In genomic region chr11:62575837-62576236, GRCh38 we compare ENCODE assay signal across 10 cellular contexts. TPM values are rescaled to one million over a fixed set of nuclear protein-coding genes. Genes with fewer than 3 reads are reported as not detected.
A peak's percentile ranks its signal among the peaks of the same experiment; 100 is the strongest.
DNase-seq lines count a peak whose midpoint lies in the region; ATAC-seq and TF ChIP-seq lines count a peak whose summit lies in the region.
"Had no signal": no experiment of that assay in that cellular context is flagged by ENCODE, and none has a peak within 500 bp of the region (broad histone marks: within the 10 kb centered on the region; RNA-seq: fewer than 3 reads in every experiment).

No MANE protein-coding gene starts in this region.

- TF ChIP-seq CTCF in H9 (conservative IDR thresholded peaks at IDR 0.05), result no peak
- TF ChIP-seq CTCF in activated CD8-positive, alpha-beta T cell treated with anti-CD3 and anti-CD28 coated beads for 36 hours (IDR thresholded peaks at IDR 0.05), result no peak
- TF ChIP-seq CTCF in right atrium auricular region (IDR thresholded peaks at IDR 0.05), result no peak
- no peak for TF ChIP-seq CTCF in spleen (IDR thresholded peaks at IDR 0.05 in 8 of 11, conservative IDR thresholded peaks at IDR 0.05 in 3 of 11)

- H3K27me3 Mint-ChIP-seq in H9 (ENCODE audit: low read depth), result no peaks in the 10 kb centered on the region
- no peaks in the 10 kb centered on the region for H3K27me3 Mint-ChIP-seq in activated CD8-positive, alpha-beta T cell treated with anti-CD3 and anti-CD28 coated beads for 36 hours

- H3K4me3 ChIP-seq in right atrium auricular region, result peak overlapping the region in 1 of 2 donors; percentile 85
- H3K4me3 ChIP-seq in spleen, result peak overlapping the region in 3 of 8 donors; percentile 76 to 90 (median 78)

- peaks cover 8% of the 10 kb centered on the region for H3K79me1 ChIP-seq in H9 (ENCODE audit: insufficient read depth, low read depth, low read length, poor library complexity, severe bottlenecking)

- peak overlapping the region in 1 of 3 experiments; percentile 2; a peak in 2 of 7 replicates for H3K27ac Mint-ChIP-seq in H9
- H3K27ac Mint-ChIP-seq in activated CD8-positive, alpha-beta T cell treated with anti-CD3 and anti-CD28 coated beads for 36 hours, result peak overlapping the region; percentile 12

- WGBS in H9 (ENCODE audit: extremely low coverage, insufficient read length, low lambda C conversion rate), result no CpG with 5 or more reads among the region's 14 CpGs
- 84 to 94% (median 89%) methylated on average over 10 to 14 of the region's 14 CpGs for WGBS in spleen, 5 donors

- no peak overlapping the region for H4K91ac ChIP-seq in H9 (ENCODE audit: insufficient read length, low read depth, low read length)

- H3K23me2 ChIP-seq in H9 (ENCODE audit: insufficient read length, low read depth, low read length, poor library complexity, severe bottlenecking), result peaks cover 13% of the 10 kb centered on the region

- peaks cover 31 to 36% of the 10 kb centered on the region in 2 experiments for H3K4me1 Mint-ChIP-seq in H9
- H3K4me1 Mint-ChIP-seq in activated CD8-positive, alpha-beta T cell treated with anti-CD3 and anti-CD28 coated beads for 36 hours (ENCODE audit: low read depth), result peaks cover 32% of the 10 kb centered on the region

- no peak overlapping the region for H3K14ac ChIP-seq in H9 (ENCODE audit: insufficient read depth, low read length)

- no peak overlapping the region for H2BK15ac ChIP-seq in H9 (ENCODE audit: low read depth, low read length)

- H3K4ac ChIP-seq in H9 (ENCODE audit: low read depth, low read length), result no peak overlapping the region

- no peak overlapping the region for H4K8ac ChIP-seq in H9 (replicated peaks; ENCODE audit: insufficient read length, low read depth, low read length)

- no peak overlapping the region for H2AFZ ChIP-seq in H9 (ENCODE audit: low read length)

- H3K18ac ChIP-seq in H9 (ENCODE audit: insufficient read length, low read depth, low read length), result no peak overlapping the region

- intact Hi-C loops in activated CD8-positive, alpha-beta T cell treated with anti-CD3 and anti-CD28 coated beads for 36 hours (cut with micrococcal nuclease), result no loop called here
- intact Hi-C loops in spleen (cut with DNase I; ENCODE audit: low total_unique reads), result no loop called here

- no peaks in the 10 kb centered on the region for H3K9me3 ChIP-seq in H9 (ENCODE audit: control insufficient read depth, low read depth, low read length)
- no peaks in the 10 kb centered on the region for H3K9me3 ChIP-seq in right atrium auricular region
- H3K9me3 ChIP-seq in spleen, result no peaks in the 10 kb centered on the region
- H3K9me3 ChIP-seq: Peyer's patch had no signal

- CTCF ChIA-PET in activated CD8-positive, alpha-beta T cell treated with anti-CD3 and anti-CD28 coated beads for 36 hours (lab: Charles Lee), result interaction anchor here (1.0 to 4.0 kb wide), 2 partner anchors 15 to 19 kb away, joined by 3 to 14 read pairs; no protein-coding TSS in a partner anchor

- no peaks in the 10 kb centered on the region for H4K20me1 ChIP-seq in H9 (ENCODE audit: control insufficient read depth, insufficient read depth, insufficient read length)

- no peak overlapping the region for H4K5ac ChIP-seq in H9 (ENCODE audit: insufficient read length, low read depth, low read length)

- no peaks in the 10 kb centered on the region for H3K9me3 Mint-ChIP-seq in H9
- no peaks in the 10 kb centered on the region for H3K9me3 Mint-ChIP-seq in activated CD8-positive, alpha-beta T cell treated with anti-CD3 and anti-CD28 coated beads for 36 hours

- H3K36me3 Mint-ChIP-seq in H9 (ENCODE audit: insufficient read depth in 1 of 3, low read depth in 3 of 3), result peaks cover 32 to 63% (median 56%) of the 10 kb centered on the region in 3 experiments
- peaks cover 51% of the 10 kb centered on the region for H3K36me3 Mint-ChIP-seq in activated CD8-positive, alpha-beta T cell treated with anti-CD3 and anti-CD28 coated beads for 36 hours (ENCODE audit: low read depth)

- H3K4me1 ChIP-seq in H9 (ENCODE audit: insufficient read depth, low read length) (no peaks in the 10 kb centered on the region), right atrium auricular region (peaks cover 0 to 36% of the 10 kb centered on the region in 2 donors), spleen (peaks cover 29 to 69% (median 48%) of the 10 kb centered on the region in 6 donors)

- peaks cover 12% of the 10 kb centered on the region; the same call in 1 of the 2 replicates for H3K79me2 ChIP-seq in H9 (ENCODE audit: insufficient read depth, low read length)

- DNase-seq in H9 (no peak), right atrium auricular region (ENCODE audit: low spot score) (no peak), spleen (peak; percentile 76), epidermal melanocyte (ENCODE audit: insufficient read length, low spot score) (no peak), DMS53 treated with DMSO at 0.1 percent for 48 hours (lab: John Stamatoyannopoulos, UW; ENCODE audit: unreplicated experiment) (no peak), NCI-H2227 (lab: John Stamatoyannopoulos, UW; ENCODE audit: unreplicated experiment) (no peak)
- DNase-seq in activated CD8-positive, alpha-beta T cell treated with anti-CD3 and anti-CD28 coated beads for 36 hours, result no peak
- DNase-seq: NCI-H1048 had no signal

- H2AK5ac ChIP-seq in H9 (ENCODE audit: insufficient read length, low read length), result no peak overlapping the region

- no peak for TF ChIP-seq POLR2A in spleen (IDR thresholded peaks at IDR 0.05)

- peak overlapping the region; percentile 72 to 99; a peak in 3 of 5 replicates for H3K4me3 Mint-ChIP-seq in H9
- peak overlapping the region; percentile 96 for H3K4me3 Mint-ChIP-seq in activated CD8-positive, alpha-beta T cell treated with anti-CD3 and anti-CD28 coated beads for 36 hours

- H3K9ac ChIP-seq in H9 (ENCODE audit: extremely low read depth, insufficient read length, low read length), result no peak overlapping the region

- POLR2A ChIA-PET in activated CD8-positive, alpha-beta T cell treated with anti-CD3 and anti-CD28 coated beads for 36 hours (lab: Charles Lee), result interaction anchor here (0.8 to 3.0 kb wide), 7 partner anchors 9 to 133 kb away, joined by 3 to 32 read pairs (median 14); partner anchors contain the start of genes C11orf98, CSKMT and TUT1

- no peak overlapping the region for H3T11ph ChIP-seq in H9 (ENCODE audit: low read length)

- H3K27me3 ChIP-seq in H9 (ENCODE audit: insufficient read depth, low read length) (no peaks in the 10 kb centered on the region), right atrium auricular region (no peaks in the 10 kb centered on the region), spleen (replicated peaks in 1 of 7) (no peaks in the 10 kb centered on the region)
- H3K27me3 ChIP-seq: Peyer's patch had no signal

- H3K23ac ChIP-seq in H9 (ENCODE audit: insufficient read length, low read depth, low read length), result no peak overlapping the region

- H3K4me2 ChIP-seq in H9 (ENCODE audit: insufficient read depth, insufficient read length, low read length), result no peak overlapping the region

- no peak overlapping the region for H2BK12ac ChIP-seq in H9 (ENCODE audit: insufficient read length, low read depth, low read length)

- no peak overlapping the region for H2BK5ac ChIP-seq in H9 (ENCODE audit: insufficient read length, low read length)

- H3K27ac ChIP-seq in H9 (ENCODE audit: insufficient read length, low read depth, low read length), result no peak overlapping the region
- H3K27ac ChIP-seq in right atrium auricular region, result peak overlapping the region; percentile 91 to 96
- peak overlapping the region; percentile 69 to 94 (median 89) for H3K27ac ChIP-seq in spleen

- H3K36me3 ChIP-seq in right atrium auricular region (peaks cover 46% of the 10 kb centered on the region), spleen (peaks cover 0 to 75% (median 53%) of the 10 kb centered on the region in 6 donors)

- ATAC-seq in activated CD8-positive, alpha-beta T cell treated with anti-CD3 and anti-CD28 coated beads for 36 hours, result no peak
- no peak for ATAC-seq in GM19035 (IDR thresholded peaks at IDR 0.05; ENCODE audit: unreplicated experiment)

- no peak overlapping the region for H2BK20ac ChIP-seq in H9 (ENCODE audit: low read depth, low read length, poor library complexity, severe bottlenecking)

- H2BK120ac ChIP-seq in H9 (ENCODE audit: low read depth, low read length, poor library complexity, severe bottlenecking), result no peak overlapping the region

- H3K56ac ChIP-seq in H9 (ENCODE audit: insufficient read length, low read depth, low read length), result no peak overlapping the region

RNA-seq across cellular contexts. Expression of gene EEF1G, which starts 2.1 kb away (rescaled TPM):
- total RNA-seq in H9 (2021) (1,790 and 1,800 TPM in 2 replicates), right atrium auricular region (1,000 to 10,000 TPM in 1 of 2 donors, 100 to 1,000 TPM in 1; 707 to 1,175 TPM), spleen (1,000 to 10,000 TPM in 6 of 7 donors, 100 to 1,000 TPM in 1; 989 to 1,475 (median 1,270) TPM)
- total RNA-seq in activated CD8-positive, alpha-beta T cell treated with anti-CD3 and anti-CD28 coated beads for 36 hours, result 1,000 to 10,000 TPM; 1,925 to 1,979 TPM
- 1,000 to 10,000 TPM; 2,364 to 2,501 (median 2,474) TPM for polyA plus RNA-seq in spleen

RNA-seq across cellular contexts. Expression of gene TUT1, which starts 15.5 kb away (rescaled TPM):
- total RNA-seq in H9 (2021) (20.7 and 24.9 TPM in 2 replicates), right atrium auricular region (1 to 10 TPM; 5.4 to 5.7 TPM), spleen (10 to 100 TPM; 14.4 to 30.9 (median 20.1) TPM)
- 10 to 100 TPM; 34.4 to 38.0 TPM for total RNA-seq in activated CD8-positive, alpha-beta T cell treated with anti-CD3 and anti-CD28 coated beads for 36 hours
- polyA plus RNA-seq in spleen, result 10 to 100 TPM; 14.5 to 24.1 (median 16.1) TPM

RNA-seq across cellular contexts. Expression of gene MTA2, which starts 25.8 kb away (rescaled TPM):
- total RNA-seq in H9 (2021), result 143 and 149 TPM in 2 replicates
- 100 to 1,000 TPM; 159 to 164 TPM for total RNA-seq in activated CD8-positive, alpha-beta T cell treated with anti-CD3 and anti-CD28 coated beads for 36 hours
- total RNA-seq in right atrium auricular region, result 10 to 100 TPM; 30.0 to 40.5 TPM
- total RNA-seq in spleen, result 100 to 1,000 TPM; 102 to 154 (median 114) TPM
- 10 to 100 TPM; 55.3 to 94.6 (median 58.5) TPM for polyA plus RNA-seq in spleen

RNA-seq across cellular contexts. Expression of gene AHNAK, which starts 29.2 kb away (rescaled TPM):
- total RNA-seq in H9 (2021) (13.9 and 15.2 TPM in 2 replicates), right atrium auricular region (100 to 1,000 TPM; 270 to 441 TPM), spleen (100 to 1,000 TPM; 168 to 370 (median 289) TPM)
- total RNA-seq in activated CD8-positive, alpha-beta T cell treated with anti-CD3 and anti-CD28 coated beads for 36 hours, result 10 to 100 TPM; 41.1 to 43.0 TPM
- 10 to 100 TPM; 11.8 to 24.0 (median 12.0) TPM for polyA plus RNA-seq in spleen

RNA-seq across cellular contexts. Expression of gene EML3, which starts 36.7 kb away (rescaled TPM):
- 35.3 and 40.6 TPM in 2 replicates for total RNA-seq in H9 (2021)
- 100 to 1,000 TPM; 115 to 120 TPM for total RNA-seq in activated CD8-positive, alpha-beta T cell treated with anti-CD3 and anti-CD28 coated beads for 36 hours
- 10 to 100 TPM; 15.8 to 21.3 TPM for total RNA-seq in right atrium auricular region
- total RNA-seq in spleen, result 100 to 1,000 TPM in 5 of 7 donors, 10 to 100 TPM in 2; 46.7 to 159 (median 116) TPM
- polyA plus RNA-seq in spleen, result 100 to 1,000 TPM in 1 of 3 donors, 10 to 100 TPM in 2; 51.0 to 116 (median 78.6) TPM
